ENCODE assay signal across 10 cellular contexts in genomic region chr6:6751615-6752014, GRCh38.
DNase-seq lines count a peak whose midpoint lies in the region; ATAC-seq and TF ChIP-seq lines count a peak whose summit lies in the region.
"Had no signal": no experiment of that assay in that cellular context is flagged by ENCODE, and none has a peak within 500 bp of the region (broad histone marks: within the 10 kb centered on the region; RNA-seq: fewer than 3 reads in every experiment).

No MANE protein-coding gene starts in this region.

- peak overlapping the region; percentile 31 for H3K27ac Mint-ChIP-seq in stimulated activated naive CD8-positive, alpha-beta T cell treated with anti-CD3 and anti-CD28 coated beads, Interleukin-15, Interleukin-2, amounts not matched to agents 100 ng/mL and 50 ng/mL, for 24 hours

- H3K9me3 ChIP-seq in lower lobe of right lung, result no peaks in the 10 kb centered on the region

- peak; percentile 46 to 77 for ATAC-seq in lower lobe of right lung
- no peak for ATAC-seq in HG02973 (IDR thresholded peaks at IDR 0.05; ENCODE audit: unreplicated experiment)

- H3K27me3 Mint-ChIP-seq in stimulated activated naive CD8-positive, alpha-beta T cell treated with anti-CD3 and anti-CD28 coated beads, Interleukin-15, Interleukin-2, amounts not matched to agents 100 ng/mL and 50 ng/mL, for 24 hours, result no peaks in the 10 kb centered on the region

- no peaks in the 10 kb centered on the region for H3K36me3 ChIP-seq in lower lobe of right lung

- H3K4me3 ChIP-seq in lower lobe of right lung, result no peak overlapping the region

- no peaks in the 10 kb centered on the region for H3K27me3 ChIP-seq in lower lobe of right lung (ENCODE audit: low read depth)

- H3K4me1 ChIP-seq in lower lobe of right lung, result peaks cover 44% of the 10 kb centered on the region

- H3K36me3 Mint-ChIP-seq in stimulated activated naive CD8-positive, alpha-beta T cell treated with anti-CD3 and anti-CD28 coated beads, Interleukin-15, Interleukin-2, amounts not matched to agents 100 ng/mL and 50 ng/mL, for 24 hours (ENCODE audit: low read depth), result no peaks in the 10 kb centered on the region

- DNase-seq in NCI-H748 (lab: John Stamatoyannopoulos, UW; ENCODE audit: unreplicated experiment) (peak; percentile 27), NCI-H748 treated with DMSO at 0.1 percent for 48 hours (lab: John Stamatoyannopoulos, UW) (no peak), lower lobe of right lung (peak; percentile 87), hepatic stellate cell (ENCODE audit: low spot score) (no peak), KG1 (lab: John Stamatoyannopoulos, UW) (no peak)
- DNase-seq in activated CD4-positive, alpha-beta T cell treated with anti-CD3 and anti-CD28 coated beads for 48 hours, result peak; percentile 57
- DNase-seq: central memory CD4-positive, alpha-beta T cell; NCI-H1092 treated with DMSO at 0.1 percent for 48 hours had no signal

- intact Hi-C loops in lower lobe of right lung (cut with DNase I), result no loop called here

- H3K4me3 Mint-ChIP-seq in stimulated activated naive CD8-positive, alpha-beta T cell treated with anti-CD3 and anti-CD28 coated beads, Interleukin-15, Interleukin-2, amounts not matched to agents 100 ng/mL and 50 ng/mL, for 24 hours, result no peak overlapping the region

- peaks cover 12% of the 10 kb centered on the region for H3K4me1 Mint-ChIP-seq in stimulated activated naive CD8-positive, alpha-beta T cell treated with anti-CD3 and anti-CD28 coated beads, Interleukin-15, Interleukin-2, amounts not matched to agents 100 ng/mL and 50 ng/mL, for 24 hours (ENCODE audit: low read depth)

- no peaks in the 10 kb centered on the region for H3K9me3 Mint-ChIP-seq in stimulated activated naive CD8-positive, alpha-beta T cell treated with anti-CD3 and anti-CD28 coated beads, Interleukin-15, Interleukin-2, amounts not matched to agents 100 ng/mL and 50 ng/mL, for 24 hours

- TF ChIP-seq CTCF in lower lobe of right lung (IDR thresholded peaks at IDR 0.05), result no peak

- peak overlapping the region; percentile 77 for H3K27ac ChIP-seq in lower lobe of right lung

Comparison
In these comparisons a context has a peak if more than half of its experiments do, and no peak if none do; other contexts are left out.
1. DNase-seq: peak in NCI-H748 (single experiment), activated CD4-positive, alpha-beta T cell treated with anti-CD3 and anti-CD28 coated beads for 48 hours (single experiment) and lower lobe of right lung (single experiment); none in NCI-H748 treated with DMSO at 0.1 percent for 48 hours (single experiment), hepatic stellate cell (single experiment) and KG1 (single experiment).